Comparison of ENCODE assay signal across 8 cellular contexts in the genomic region with DNA sequence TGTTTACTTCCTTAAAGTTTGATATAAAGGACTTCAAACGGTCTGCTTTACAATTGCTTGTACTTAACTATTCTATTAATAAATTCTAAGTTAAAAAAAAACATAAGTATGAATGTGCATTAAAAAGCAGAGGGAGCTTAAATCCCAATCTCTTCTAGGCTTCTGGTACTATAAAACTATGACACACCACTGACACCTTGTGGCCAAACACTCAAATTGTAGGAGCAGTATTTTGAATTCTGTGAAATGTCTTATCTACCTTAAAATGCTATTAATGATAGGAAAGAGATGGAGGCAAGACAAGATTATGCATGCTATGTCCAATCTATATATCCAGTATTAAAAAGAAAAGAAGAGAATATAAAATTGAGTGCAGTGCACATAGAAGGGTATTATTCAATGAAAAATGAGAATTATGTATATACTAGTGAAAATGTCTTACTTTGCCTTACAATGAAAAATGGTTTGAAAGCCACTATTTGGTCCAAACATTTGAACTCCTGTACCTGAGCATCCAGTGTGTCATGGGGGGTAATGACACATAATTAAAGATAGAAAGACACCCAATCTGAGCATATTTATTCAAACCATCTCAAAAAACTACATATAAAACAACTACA.
A peak's percentile ranks its signal among the peaks of the same experiment; 100 is the strongest.
DNase-seq lines count a peak whose midpoint lies in the region; ATAC-seq, FAIRE-seq and TF ChIP-seq lines count a peak whose summit lies in the region.

No MANE protein-coding gene starts in this region.

- peak; percentile 42 for ATAC-seq in stimulated activated effector memory CD8-positive, alpha-beta T cell treated with anti-CD3 and anti-CD28 coated beads, Interleukin-12 subunit alpha, Interleukin-12 subunit beta, amount 100 ng/mL, for 72 hours
- no peak for ATAC-seq in GM21576 (IDR thresholded peaks at IDR 0.05; ENCODE audit: unreplicated experiment)

- H3K9me3 Mint-ChIP-seq in CD14-positive monocyte = peaks cover 0 to 4% (median 0%) of the 10 kb centered on the region in 7 donors
- H3K9me3 Mint-ChIP-seq in stimulated activated effector memory CD8-positive, alpha-beta T cell treated with anti-CD3 and anti-CD28 coated beads, Interleukin-12 subunit alpha, Interleukin-12 subunit beta, amount 100 ng/mL, for 72 hours = peaks cover 5% of the 10 kb centered on the region

- peak; percentile 13 for FAIRE-seq in islet of Langerhans (lab: Jason Lieb, UNC)

- DNase-seq in CD14-positive monocyte (ENCODE audit: low spot score) (no peak), GM20000 (ENCODE audit: low spot score) (peak; percentile 48), NCI-H748 (lab: John Stamatoyannopoulos, UW; ENCODE audit: unreplicated experiment) (peak; percentile 65), medulla oblongata (ENCODE audit: extremely low spot score) (no peak)
- peak; percentile 7 for DNase-seq in activated gamma-delta T cell treated with anti-CD3 and anti-CD28 coated beads, Interleukin-2, amount 50 U/mL, for 16 hours (ENCODE audit: low read depth)
- peak; percentile 14 to 57 for DNase-seq in stimulated activated effector memory CD8-positive, alpha-beta T cell treated with anti-CD3 and anti-CD28 coated beads, Interleukin-12 subunit alpha, Interleukin-12 subunit beta, amount 100 ng/mL, for 72 hours (ENCODE audit: low spot score in 2 of 2)

- H3K4me1 Mint-ChIP-seq in CD14-positive monocyte = no peaks in the 10 kb centered on the region
- H3K4me1 Mint-ChIP-seq in stimulated activated effector memory CD8-positive, alpha-beta T cell treated with anti-CD3 and anti-CD28 coated beads, Interleukin-12 subunit alpha, Interleukin-12 subunit beta, amount 100 ng/mL, for 72 hours = no peaks in the 10 kb centered on the region

- intact Hi-C loops in CD14-positive monocyte (cut with micrococcal nuclease) = loop anchor here (2.0 to 10.0 kb wide), 4 partner anchors 186 to 826 kb away; a partner anchor contains a TSS

- H3K27ac Mint-ChIP-seq in CD14-positive monocyte = no peak overlapping the region
- no peak overlapping the region for H3K27ac Mint-ChIP-seq in stimulated activated effector memory CD8-positive, alpha-beta T cell treated with anti-CD3 and anti-CD28 coated beads, Interleukin-12 subunit alpha, Interleukin-12 subunit beta, amount 100 ng/mL, for 72 hours

- peak; percentile 82 for TF ChIP-seq CTCF in CD14-positive monocyte (IDR thresholded peaks at IDR 0.05)
- no peak for TF ChIP-seq CTCF in GM20000 (IDR thresholded peaks at IDR 0.05; ENCODE audit: extremely low read depth, missing control alignments)

- no peaks in the 10 kb centered on the region for H3K27me3 Mint-ChIP-seq in CD14-positive monocyte (ENCODE audit: low read depth in 3 of 3)

- no peak overlapping the region for H3K4me3 Mint-ChIP-seq in CD14-positive monocyte
- H3K4me3 Mint-ChIP-seq in stimulated activated effector memory CD8-positive, alpha-beta T cell treated with anti-CD3 and anti-CD28 coated beads, Interleukin-12 subunit alpha, Interleukin-12 subunit beta, amount 100 ng/mL, for 72 hours = no peak overlapping the region

- peaks cover 56 to 64% of the 10 kb centered on the region in 2 donors for H3K36me3 Mint-ChIP-seq in CD14-positive monocyte
- peaks cover 66% of the 10 kb centered on the region for H3K36me3 Mint-ChIP-seq in stimulated activated effector memory CD8-positive, alpha-beta T cell treated with anti-CD3 and anti-CD28 coated beads, Interleukin-12 subunit alpha, Interleukin-12 subunit beta, amount 100 ng/mL, for 72 hours

Comparison
In these comparisons a context has a peak if more than half of its experiments do, and no peak if none do; other contexts are left out.
1. DNase-seq: peak in GM20000 (single experiment), NCI-H748 (single experiment), activated gamma-delta T cell treated with anti-CD3 and anti-CD28 coated beads, Interleukin-2, amount 50 U/mL, for 16 hours (single experiment) and stimulated activated effector memory CD8-positive, alpha-beta T cell treated with anti-CD3 and anti-CD28 coated beads, Interleukin-12 subunit alpha, Interleukin-12 subunit beta, amount 100 ng/mL, for 72 hours (2 of 2); none in CD14-positive monocyte (single experiment) and medulla oblongata (single experiment).